ENCODE assay signal across 27 cellular contexts in the genomic region with DNA sequence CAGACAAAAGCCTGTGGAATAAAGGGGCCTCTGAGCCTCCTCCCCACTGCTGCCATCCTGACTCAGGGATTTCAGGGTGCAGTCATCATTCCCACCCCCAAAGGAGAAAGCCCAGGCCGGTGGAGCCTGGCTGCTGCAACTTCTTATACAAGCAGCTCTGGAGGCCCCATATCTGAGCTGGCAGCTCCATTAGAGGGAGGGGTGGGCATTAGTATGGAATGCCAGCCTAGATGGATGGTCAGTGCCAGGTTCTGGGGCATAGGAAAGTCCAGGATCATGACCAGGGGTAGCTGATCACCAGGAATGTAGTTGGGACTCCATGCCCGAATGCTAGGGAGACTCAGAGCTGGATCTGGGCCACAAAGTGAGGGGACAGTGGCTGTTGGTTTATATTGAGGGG.
"Had no signal": no experiment of that assay in that cellular context is flagged by ENCODE, and none has a peak within 500 bp of the region (broad histone marks: within the 10 kb centered on the region; RNA-seq: fewer than 3 reads in every experiment).

No MANE protein-coding gene starts in this region.

- H3K36me3 ChIP-seq: left lung, lower lobe of right lung, ovary, prostate gland, sigmoid colon, tibial nerve, vagina had no signal

- H3K27me3 Mint-ChIP-seq: naive thymus-derived CD4-positive, alpha-beta T cell; natural killer cell treated with Interleukin-12 subunit alpha and Interleukin-12 subunit beta and Interleukin-15 and Interleukin-18, amount 100 ng/mL, for 72 hours; stimulated activated memory B cell treated with anti-CD40 and anti-IgM and Interleukin-4, amounts not matched to agents 10 μg/mL and 1 μg/mL and 100 μg/mL, for 72 hours; stimulated activated naive CD8-positive, alpha-beta T cell treated with anti-CD3 and anti-CD28 coated beads, Interleukin-15, amount 100 ng/mL, for 72 hours; type B pancreatic cell had no signal

- H3K4me1 Mint-ChIP-seq: mesothelial cell of epicardium; naive thymus-derived CD4-positive, alpha-beta T cell; stimulated activated memory B cell treated with anti-CD40 and anti-IgM and Interleukin-4, amounts not matched to agents 10 μg/mL and 1 μg/mL and 100 μg/mL, for 72 hours; stimulated activated naive CD8-positive, alpha-beta T cell treated with anti-CD3 and anti-CD28 coated beads, Interleukin-15, amount 100 ng/mL, for 72 hours had no signal

- H3K9me3 ChIP-seq: lower lobe of right lung, ovary, prostate gland, vagina had no signal

- H3K27ac Mint-ChIP-seq: mesothelial cell of epicardium; naive thymus-derived CD4-positive, alpha-beta T cell; natural killer cell treated with Interleukin-12 subunit alpha and Interleukin-12 subunit beta and Interleukin-15 and Interleukin-18, amount 100 ng/mL, for 72 hours; stimulated activated memory B cell treated with anti-CD40 and anti-IgM and Interleukin-4, amounts not matched to agents 10 μg/mL and 1 μg/mL and 100 μg/mL, for 72 hours; stimulated activated naive CD8-positive, alpha-beta T cell treated with anti-CD3 and anti-CD28 coated beads, Interleukin-15, amount 100 ng/mL, for 72 hours; type B pancreatic cell had no signal

- H3K27me3 ChIP-seq: left lung, ovary, sigmoid colon, tibial nerve, vagina had no signal

- H3K27ac ChIP-seq: left lung, lower lobe of right lung, ovary, prostate gland, sigmoid colon, tibial nerve, vagina had no signal

- H3K4me1 ChIP-seq: left lung, lower lobe of right lung, prostate gland, sigmoid colon, tibial nerve, vagina had no signal

- H3K36me3 Mint-ChIP-seq: stimulated activated memory B cell treated with anti-CD40 and anti-IgM and Interleukin-4, amounts not matched to agents 10 μg/mL and 1 μg/mL and 100 μg/mL, for 72 hours; type B pancreatic cell had no signal

- H3K4me3 Mint-ChIP-seq: mesothelial cell of epicardium; naive thymus-derived CD4-positive, alpha-beta T cell; natural killer cell treated with Interleukin-12 subunit alpha and Interleukin-12 subunit beta and Interleukin-15 and Interleukin-18, amount 100 ng/mL, for 72 hours; stimulated activated memory B cell treated with anti-CD40 and anti-IgM and Interleukin-4, amounts not matched to agents 10 μg/mL and 1 μg/mL and 100 μg/mL, for 72 hours; stimulated activated naive CD8-positive, alpha-beta T cell treated with anti-CD3 and anti-CD28 coated beads, Interleukin-15, amount 100 ng/mL, for 72 hours; type B pancreatic cell had no signal

- DNase-seq: hippocampal formation; left colon; left lung; lower lobe of right lung; mammary epithelial cell; mesenchymal stem cell; mucosa of descending colon; naive thymus-derived CD4-positive, alpha-beta T cell; retina; right cardiac atrium; sigmoid colon; small intestine; stimulated activated CD4-positive, alpha-beta T cell treated with anti-CD3 and anti-CD28 coated beads, Interleukin-1b, Interleukin-23, amount 100 ng/mL, for 48 hours; stimulated activated CD4-positive, alpha-beta T cell treated with anti-CD3 and anti-CD28 coated beads, Interleukin-2, amount 100 ng/mL, for 48 hours; stimulated activated CD4-positive, alpha-beta T cell treated with anti-CD3 and anti-CD28 coated beads, Interleukin-4, amount 100 ng/mL, for 4 hours; stimulated activated CD8-positive, alpha-beta memory T cell treated with anti-CD3 and anti-CD28 coated beads, Interleukin-4, amount 100 ng/mL, for 48 hours; stimulated activated naive CD4-positive, alpha-beta T cell treated with Interleukin-2 at 50 U/mL for 16 hours; stimulated activated naive CD8-positive, alpha-beta T cell treated with anti-CD3 and anti-CD28 coated beads, Interleukin-15, amount 100 ng/mL, for 72 hours; substantia nigra had no signal

- H3K4me3 ChIP-seq: left lung, lower lobe of right lung, mucosa of descending colon, ovary, prostate gland, sigmoid colon, tibial nerve, vagina had no signal
